ENCODE assay signal across 14 cellular contexts in the genomic region with DNA sequence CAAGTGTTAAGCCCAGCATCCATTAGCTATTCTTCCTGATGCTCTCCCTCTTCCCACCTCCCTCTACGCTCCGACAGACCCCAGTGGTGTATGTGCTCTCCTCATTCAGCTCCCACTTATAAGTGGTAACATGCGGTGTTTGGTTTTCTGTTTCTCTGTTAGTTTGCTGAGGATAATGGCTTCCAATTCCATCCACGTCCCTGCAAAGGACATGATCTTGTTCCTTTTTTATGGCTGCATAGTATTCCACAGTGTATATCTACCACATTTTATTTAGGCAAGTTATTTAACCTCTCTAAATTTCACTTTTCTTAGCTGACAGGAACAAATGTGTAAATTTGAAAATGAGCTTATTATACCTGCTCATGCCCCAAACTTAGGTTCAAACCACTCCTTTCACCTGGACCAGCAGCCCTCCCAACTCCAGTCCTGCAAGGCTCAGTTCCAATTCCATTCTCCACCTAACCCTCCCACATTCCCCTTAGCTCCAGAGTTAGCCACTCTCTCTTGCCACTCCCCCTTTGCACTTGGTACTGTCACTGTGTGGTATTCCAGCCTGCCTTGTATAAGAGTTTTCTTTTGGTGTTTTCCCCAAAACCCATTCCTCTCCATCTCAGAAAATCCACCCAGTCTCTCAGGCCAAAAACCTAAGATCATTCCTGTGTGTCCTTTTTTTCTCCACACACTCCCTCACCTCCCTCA. TPM values are rescaled to one million over a fixed set of nuclear protein-coding genes. Genes with fewer than 3 reads are reported as not detected.
DNase-seq lines count a peak whose midpoint lies in the region; ATAC-seq and TF ChIP-seq lines count a peak whose summit lies in the region.
"Had no signal": no experiment of that assay in that cellular context is flagged by ENCODE, and none has a peak within 500 bp of the region (broad histone marks: within the 10 kb centered on the region; RNA-seq: fewer than 3 reads in every experiment).

No MANE protein-coding gene starts in this region.

- H3K27me3 Mint-ChIP-seq in activated CD4-positive, alpha-beta memory T cell treated with anti-CD3 and anti-CD28 coated beads, Interleukin-2, amount 10 ng/mL, durations not matched to agents 7 days and 5 days = no peaks in the 10 kb centered on the region
- no peaks in the 10 kb centered on the region for H3K27me3 Mint-ChIP-seq in memory B cell

- peak overlapping the region; percentile 100 for H3K27ac Mint-ChIP-seq in activated CD4-positive, alpha-beta memory T cell treated with anti-CD3 and anti-CD28 coated beads, Interleukin-2, amount 10 ng/mL, durations not matched to agents 7 days and 5 days
- H3K27ac Mint-ChIP-seq in memory B cell = peak overlapping the region; percentile 99

- H3K4me3 ChIP-seq in heart left ventricle = no peak overlapping the region
- H3K4me3 ChIP-seq in right atrium auricular region = no peak overlapping the region
- H3K4me3 ChIP-seq in thyroid gland (replicated peaks in 1 of 3) = no peak overlapping the region

- peak overlapping the region; percentile 96 for H3K4me3 Mint-ChIP-seq in activated CD4-positive, alpha-beta memory T cell treated with anti-CD3 and anti-CD28 coated beads, Interleukin-2, amount 10 ng/mL, durations not matched to agents 7 days and 5 days
- peak overlapping the region; percentile 32 for H3K4me3 Mint-ChIP-seq in memory B cell

- no peak for DNase-seq in heart left ventricle
- no peak for DNase-seq in right atrium auricular region (ENCODE audit: low spot score)
- no peak for DNase-seq in activated CD4-positive, alpha-beta memory T cell treated with anti-CD3 and anti-CD28 coated beads, Interleukin-2, amount 10 ng/mL, durations not matched to agents 7 days and 5 days
- no peak for DNase-seq in memory B cell (ENCODE audit: low spot score in 2 of 2)
- DNase-seq in thyroid gland = no peak
- DNase-seq in NCI-H526 treated with DMSO at 0.1 percent for 48 hours (lab: John Stamatoyannopoulos, UW) = no peak
- DNase-seq: activated naive CD4-positive, alpha-beta T cell; colonic mucosa; psoas muscle; stimulated activated CD4-positive, alpha-beta T cell treated with anti-CD3 and anti-CD28 coated beads, Interleukin-2, amount 100 ng/mL, for 24 hours had no signal

- POLR2A ChIA-PET in activated CD4-positive, alpha-beta memory T cell treated with anti-CD3 and anti-CD28 coated beads, Interleukin-2, amount 10 ng/mL, durations not matched to agents 7 days and 5 days (lab: Charles Lee) = no interaction called here

- TF ChIP-seq CTCF in heart left ventricle (IDR thresholded peaks at IDR 0.05) (no peak), right atrium auricular region (IDR thresholded peaks at IDR 0.05) (no peak), thyroid gland (IDR thresholded peaks at IDR 0.05) (no peak)

- CTCF ChIA-PET in activated CD4-positive, alpha-beta memory T cell treated with anti-CD3 and anti-CD28 coated beads, Interleukin-2, amount 10 ng/mL, durations not matched to agents 7 days and 5 days (lab: Charles Lee) = interaction anchor here (0.9 kb wide), 1 partner anchor 142 kb away, joined by 3 read pairs; no protein-coding TSS in a partner anchor

- H3K36me3 ChIP-seq in heart left ventricle = peaks cover 0 to 4% (median 0%) of the 10 kb centered on the region in 9 donors
- H3K36me3 ChIP-seq in right atrium auricular region = no peaks in the 10 kb centered on the region
- no peaks in the 10 kb centered on the region for H3K36me3 ChIP-seq in thyroid gland
- H3K36me3 ChIP-seq: colonic mucosa had no signal

- H3K9me3 Mint-ChIP-seq in activated CD4-positive, alpha-beta memory T cell treated with anti-CD3 and anti-CD28 coated beads, Interleukin-2, amount 10 ng/mL, durations not matched to agents 7 days and 5 days = no peaks in the 10 kb centered on the region
- peaks cover 2% of the 10 kb centered on the region for H3K9me3 Mint-ChIP-seq in memory B cell

- peaks cover 34% of the 10 kb centered on the region for H3K4me1 Mint-ChIP-seq in activated CD4-positive, alpha-beta memory T cell treated with anti-CD3 and anti-CD28 coated beads, Interleukin-2, amount 10 ng/mL, durations not matched to agents 7 days and 5 days
- peaks cover 11% of the 10 kb centered on the region for H3K4me1 Mint-ChIP-seq in memory B cell

- H3K27ac ChIP-seq in heart left ventricle (peak overlapping the region in 9 of 12 donors; percentile 0 to 98 (median 73)), right atrium auricular region (no peak overlapping the region), thyroid gland (peak overlapping the region in 2 of 3 donors; percentile 91 to 98)

- peaks cover 4% of the 10 kb centered on the region for H3K36me3 Mint-ChIP-seq in activated CD4-positive, alpha-beta memory T cell treated with anti-CD3 and anti-CD28 coated beads, Interleukin-2, amount 10 ng/mL, durations not matched to agents 7 days and 5 days (ENCODE audit: low read depth)
- H3K36me3 Mint-ChIP-seq in memory B cell = no peaks in the 10 kb centered on the region

- no peaks in the 10 kb centered on the region for H3K9me3 ChIP-seq in heart left ventricle
- no peaks in the 10 kb centered on the region for H3K9me3 ChIP-seq in right atrium auricular region
- no peaks in the 10 kb centered on the region for H3K9me3 ChIP-seq in thyroid gland
- H3K9me3 ChIP-seq: colonic mucosa, psoas muscle had no signal

- intact Hi-C loops in heart left ventricle (cut with DNase I) = no loop called here
- intact Hi-C loops in thyroid gland (cut with DNase I) = no loop called here

- H3K4me1 ChIP-seq in heart left ventricle (peaks cover 0 to 86% (median 57%) of the 10 kb centered on the region in 12 donors), right atrium auricular region (peaks cover 0 to 61% of the 10 kb centered on the region in 2 donors), thyroid gland (peaks cover 53 to 79% of the 10 kb centered on the region in 2 donors)
- H3K4me1 ChIP-seq: colonic mucosa had no signal

- ATAC-seq in heart left ventricle (no peak), memory B cell (ENCODE audit: low read depth) (no peak), GM18870 (IDR thresholded peaks at IDR 0.05; ENCODE audit: unreplicated experiment) (no peak), HG03442 (IDR thresholded peaks at IDR 0.05; ENCODE audit: unreplicated experiment) (no peak)
- ATAC-seq: psoas muscle had no signal

- TF ChIP-seq POLR2A in heart left ventricle (IDR thresholded peaks at IDR 0.05) (no peak), thyroid gland (IDR thresholded peaks at IDR 0.05) (no peak)

- H3K27me3 ChIP-seq in heart left ventricle (no peaks in the 10 kb centered on the region), right atrium auricular region (no peaks in the 10 kb centered on the region), thyroid gland (no peaks in the 10 kb centered on the region)
- H3K27me3 ChIP-seq: colonic mucosa had no signal

- WGBS in heart left ventricle, 4 donors = 93 to 99% (median 97%) methylated on average over 4 of the region's 4 CpGs
- 96 to 97% methylated on average over 4 of the region's 4 CpGs for WGBS in thyroid gland, 2 donors

RNA-seq across cellular contexts. Expression of gene PEF1, which starts 1.7 kb away (rescaled TPM):
- total RNA-seq in heart left ventricle = 10 to 100 TPM; 32.2 to 55.4 (median 42.4) TPM
- 100 to 1,000 TPM in 1 of 2 donors, 10 to 100 TPM in 1; 36.1 to 106 TPM for polyA plus RNA-seq in heart left ventricle
- total RNA-seq in right atrium auricular region = 10 to 100 TPM; 42.9 to 66.8 TPM
- total RNA-seq in activated CD4-positive, alpha-beta memory T cell treated with anti-CD3 and anti-CD28 coated beads, Interleukin-2, amount 10 ng/mL, durations not matched to agents 7 days and 5 days = 10 to 100 TPM; 50.4 to 50.5 TPM
- total RNA-seq in thyroid gland = 100 to 1,000 TPM; 180 to 355 (median 312) TPM

RNA-seq across cellular contexts. Expression of gene HCRTR1, which starts 28.9 kb away (rescaled TPM):
- under 1 TPM in 5 of 9 donors, not detected in 4; 0.21 to 0.82 (median 0.30) TPM for total RNA-seq in heart left ventricle
- polyA plus RNA-seq in heart left ventricle = under 1 TPM; 0.24 to 0.50 TPM
- total RNA-seq in right atrium auricular region = under 1 TPM in 1 of 2 donors, not detected in 1; 0.43 TPM
- total RNA-seq in activated CD4-positive, alpha-beta memory T cell treated with anti-CD3 and anti-CD28 coated beads, Interleukin-2, amount 10 ng/mL, durations not matched to agents 7 days and 5 days = not detected
- 1 to 10 TPM in 2 of 4 donors, under 1 TPM in 2; 0.40 to 5.6 (median 1.3) TPM for total RNA-seq in thyroid gland
- total RNA-seq: colonic mucosa, Daoy, SK-MEL-5 had no signal

RNA-seq across cellular contexts. Expression of gene COL16A1, which starts 57.4 kb away (rescaled TPM):
- total RNA-seq in heart left ventricle (10 to 100 TPM; 10.1 to 24.1 (median 13.1) TPM), right atrium auricular region (10 to 100 TPM; 31.2 to 34.4 TPM), thyroid gland (100 to 1,000 TPM in 2 of 4 donors, 10 to 100 TPM in 2; 61.3 to 121 (median 97.1) TPM)
- polyA plus RNA-seq in heart left ventricle = 10 to 100 TPM in 1 of 2 donors, 1 to 10 TPM in 1; 7.5 to 15.8 TPM
- not detected for total RNA-seq in activated CD4-positive, alpha-beta memory T cell treated with anti-CD3 and anti-CD28 coated beads, Interleukin-2, amount 10 ng/mL, durations not matched to agents 7 days and 5 days

Comparison
In these comparisons a context has a peak if more than half of its experiments do, and no peak if none do; other contexts are left out.
1. H3K27ac ChIP-seq: peak in heart left ventricle (9 of 12) and thyroid gland (2 of 3); none in right atrium auricular region (0 of 2).
2. RNA of gene COL16A1, which starts 57.4 kb away (total RNA-seq): 61.3 to 121 TPM in thyroid gland, 31.2 to 34.4 TPM in right atrium auricular region and 10.1 to 24.1 TPM in heart left ventricle; not detected in activated CD4-positive, alpha-beta memory T cell treated with anti-CD3 and anti-CD28 coated beads, Interleukin-2, amount 10 ng/mL, durations not matched to agents 7 days and 5 days; every median in the first group is over 10 times any median in the second.